ENCODE assay signal across 11 cellular contexts in the genomic region with DNA sequence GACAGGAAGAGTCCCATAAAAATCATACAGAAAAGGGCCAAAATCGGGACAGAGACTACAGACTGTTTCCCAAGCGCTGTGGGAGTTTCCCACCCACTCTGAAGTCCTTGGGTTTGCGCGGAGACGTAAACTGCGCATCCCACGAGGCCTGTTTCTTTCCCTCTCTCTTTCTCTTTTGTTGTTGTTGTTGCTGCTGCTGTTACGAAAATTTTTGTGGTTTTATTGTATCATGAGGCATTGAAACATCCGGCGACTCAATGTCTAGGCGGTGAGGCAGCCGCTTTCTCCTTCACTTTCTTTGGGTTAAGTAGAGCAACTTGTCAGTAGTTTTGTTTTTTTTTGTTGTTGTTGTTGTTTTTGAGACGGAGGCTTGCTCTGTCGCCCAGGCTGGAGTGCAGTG. TPM values are rescaled to one million over a fixed set of nuclear protein-coding genes. Genes with fewer than 3 reads are reported as not detected.
A peak's percentile ranks its signal among the peaks of the same experiment; 100 is the strongest.
DNase-seq lines count a peak whose midpoint lies in the region; ATAC-seq lines count a peak whose summit lies in the region.
"Had no signal": no experiment of that assay in that cellular context is flagged by ENCODE, and none has a peak within 500 bp of the region (broad histone marks: within the 10 kb centered on the region; RNA-seq: fewer than 3 reads in every experiment).

No MANE protein-coding gene starts in this region.

- H3K9me3 Mint-ChIP-seq in activated T-helper 17 cell treated with anti-CD3 and anti-CD28 coated beads, Interleukin-2, amount 50 U/mL, for 72 hours, result no peaks in the 10 kb centered on the region

- DNase-seq in right cardiac atrium, result no peak
- no peak for DNase-seq in Right ventricle myocardium superior
- DNase-seq in mesendoderm, result no peak
- no peak for DNase-seq in KG1 (lab: John Stamatoyannopoulos, UW)
- DNase-seq: NCI-H510A had no signal

- H3K79me1 ChIP-seq in mesendoderm (ENCODE audit: low read length), result peaks cover 20% of the 10 kb centered on the region

- no peak overlapping the region for H2BK5ac ChIP-seq in mesendoderm (ENCODE audit: low read length)

- peaks cover 17% of the 10 kb centered on the region for H3K4me1 ChIP-seq in right cardiac atrium (ENCODE audit: control insufficient read depth, insufficient read depth, low read length)
- peaks cover 8% of the 10 kb centered on the region for H3K4me1 ChIP-seq in mesendoderm (ENCODE audit: control insufficient read depth, low read depth, low read length)

- intact Hi-C loops in right cardiac atrium (cut with DNase I), result no loop called here
- intact Hi-C loops in Right ventricle myocardium superior (cut with DNase I), result no loop called here

- H3K4ac ChIP-seq in mesendoderm (ENCODE audit: low read depth, low read length), result no peak overlapping the region

- H4K8ac ChIP-seq in mesendoderm (ENCODE audit: low read depth, low read length), result no peak overlapping the region

- H3K23ac ChIP-seq in mesendoderm (ENCODE audit: low read length), result no peak overlapping the region

- H3K36me3 Mint-ChIP-seq in activated T-helper 17 cell treated with anti-CD3 and anti-CD28 coated beads, Interleukin-2, amount 50 U/mL, for 72 hours (ENCODE audit: low read depth), result peaks cover 20% of the 10 kb centered on the region

- ATAC-seq in right cardiac atrium, result no peak
- ATAC-seq in Right ventricle myocardium superior (ENCODE audit: poor library complexity), result no peak
- no peak for ATAC-seq in activated T-helper 17 cell treated with anti-CD3 and anti-CD28 coated beads, Interleukin-2, amount 50 U/mL, for 72 hours (replicated peaks)
- ATAC-seq in GM21367 (IDR thresholded peaks at IDR 0.05; ENCODE audit: unreplicated experiment), result no peak
- ATAC-seq in HG03175 (IDR thresholded peaks at IDR 0.05; ENCODE audit: unreplicated experiment), result no peak
- no peak for ATAC-seq in HG03439 (IDR thresholded peaks at IDR 0.05; ENCODE audit: unreplicated experiment)

- peak overlapping the region; percentile 63 for H3K27ac ChIP-seq in right cardiac atrium (ENCODE audit: low read length)
- no peak overlapping the region for H3K27ac ChIP-seq in mesendoderm (ENCODE audit: low read depth, low read length)
- H3K27ac ChIP-seq: prostate gland had no signal

- H3K79me2 ChIP-seq in mesendoderm (ENCODE audit: control insufficient read depth, insufficient read depth, low read length), result peaks cover 29% of the 10 kb centered on the region

- no peak overlapping the region for H3K18ac ChIP-seq in mesendoderm (ENCODE audit: low read length)

- H3K36me3 ChIP-seq in mesendoderm (ENCODE audit: control insufficient read depth, insufficient read depth, low read length), result no peaks in the 10 kb centered on the region
- H3K36me3 ChIP-seq: prostate gland had no signal

- H2BK15ac ChIP-seq in mesendoderm (replicated peaks; ENCODE audit: low read depth), result no peak overlapping the region

- H4K5ac ChIP-seq in mesendoderm (ENCODE audit: low read length), result peak overlapping the region; percentile 59

- peak overlapping the region; percentile 82 for H3K56ac ChIP-seq in mesendoderm (ENCODE audit: low read length)

- H3K4me3 ChIP-seq in right cardiac atrium (ENCODE audit: low read length), result no peak overlapping the region
- H3K4me3 ChIP-seq in mesendoderm (ENCODE audit: low read length), result no peak overlapping the region
- H3K4me3 ChIP-seq: prostate gland had no signal

- H3K9ac ChIP-seq in mesendoderm (ENCODE audit: low read length), result peak overlapping the region; percentile 64

- peak overlapping the region; percentile 97 for H3K4me3 Mint-ChIP-seq in activated T-helper 17 cell treated with anti-CD3 and anti-CD28 coated beads, Interleukin-2, amount 50 U/mL, for 72 hours

- H2AK5ac ChIP-seq in mesendoderm (ENCODE audit: low read length), result no peak overlapping the region

- H3K27me3 Mint-ChIP-seq in activated T-helper 17 cell treated with anti-CD3 and anti-CD28 coated beads, Interleukin-2, amount 50 U/mL, for 72 hours, result peaks cover 8% of the 10 kb centered on the region

- peak overlapping the region; percentile 67 for H3K4me2 ChIP-seq in mesendoderm (ENCODE audit: low read length)

- peak overlapping the region; percentile 92 for H3K27ac Mint-ChIP-seq in activated T-helper 17 cell treated with anti-CD3 and anti-CD28 coated beads, Interleukin-2, amount 50 U/mL, for 72 hours

- H3K4me1 Mint-ChIP-seq in activated T-helper 17 cell treated with anti-CD3 and anti-CD28 coated beads, Interleukin-2, amount 50 U/mL, for 72 hours, result peaks cover 17% of the 10 kb centered on the region

- no peaks in the 10 kb centered on the region for H3K27me3 ChIP-seq in right cardiac atrium (ENCODE audit: control insufficient read depth, insufficient read depth)
- no peaks in the 10 kb centered on the region for H3K27me3 ChIP-seq in mesendoderm (ENCODE audit: insufficient read depth, low read length, poor library complexity)

- H2BK120ac ChIP-seq in mesendoderm (ENCODE audit: low read depth, low read length), result no peak overlapping the region

- 79% methylated on average over 14 of the region's 14 CpGs for WGBS in right cardiac atrium
- no CpG with 5 or more reads among the region's 14 CpGs for WGBS in mesendoderm (ENCODE audit: extremely low coverage, insufficient coverage, low lambda C conversion rate)

- H3K9me3 ChIP-seq in right cardiac atrium (ENCODE audit: control insufficient read depth, low read length), result no peaks in the 10 kb centered on the region
- H3K9me3 ChIP-seq: prostate gland had no signal

RNA-seq across cellular contexts. Expression of gene PPP1R12C, which starts 1.6 kb away (rescaled TPM):
- 100 to 1,000 TPM; 125 to 244 (median 147) TPM for total RNA-seq in right cardiac atrium
- polyA plus RNA-seq in right cardiac atrium, result 221 TPM
- total RNA-seq in Right ventricle myocardium superior, result 126 TPM
- total RNA-seq in activated T-helper 17 cell treated with anti-CD3 and anti-CD28 coated beads, Interleukin-2, amount 50 U/mL, for 72 hours, result 10 to 100 TPM; 74.5 to 94.8 TPM
- 42.5 TPM for polyA plus RNA-seq in mesendoderm (2013, experiment 1 of 2)
- 43.2 TPM for polyA plus RNA-seq in mesendoderm (2013, experiment 2 of 2)

RNA-seq across cellular contexts. Expression of gene TNNT1, which starts 30.0 kb away (rescaled TPM):
- 10 to 100 TPM in 3 of 4 donors, 1 to 10 TPM in 1; 8.0 to 25.3 (median 14.7) TPM for total RNA-seq in right cardiac atrium
- polyA plus RNA-seq in right cardiac atrium, result 34.8 TPM
- 54.1 TPM for total RNA-seq in Right ventricle myocardium superior
- total RNA-seq in activated T-helper 17 cell treated with anti-CD3 and anti-CD28 coated beads, Interleukin-2, amount 50 U/mL, for 72 hours, result not detected
- polyA plus RNA-seq in mesendoderm (2013, experiment 1 of 2), result 35.9 TPM
- 40.3 TPM for polyA plus RNA-seq in mesendoderm (2013, experiment 2 of 2)
- total RNA-seq: T-helper 1 cell treated with Interleukin-12 subunit alpha and Interleukin-12 subunit beta and Interleukin-4 antibody, amounts not matched to agents 30 ng/mL and 1 ng/mL, for 36 hours had no signal

RNA-seq across cellular contexts. Expression of gene TNNI3, which starts 38.5 kb away (rescaled TPM):
- total RNA-seq in right cardiac atrium (1,000 to 10,000 TPM; 1,638 to 3,997 (median 2,736) TPM), Right ventricle myocardium superior (4,564 TPM)
- polyA plus RNA-seq in right cardiac atrium, result 8,501 TPM
- not detected for total RNA-seq in activated T-helper 17 cell treated with anti-CD3 and anti-CD28 coated beads, Interleukin-2, amount 50 U/mL, for 72 hours
- 4.3 TPM for polyA plus RNA-seq in mesendoderm (2013, experiment 1 of 2)
- polyA plus RNA-seq in mesendoderm (2013, experiment 2 of 2), result 4.0 TPM
- total RNA-seq: T-helper 1 cell treated with Interleukin-12 subunit alpha and Interleukin-12 subunit beta and Interleukin-4 antibody, amounts not matched to agents 30 ng/mL and 1 ng/mL, for 36 hours had no signal

RNA-seq across cellular contexts. Expression of gene EPS8L1, which starts 43.4 kb away (rescaled TPM):
- total RNA-seq in right cardiac atrium, result 1 to 10 TPM in 3 of 4 donors, under 1 TPM in 1; 0.78 to 1.7 (median 1.1) TPM
- 2.2 TPM for polyA plus RNA-seq in right cardiac atrium
- 0.83 TPM for total RNA-seq in Right ventricle myocardium superior
- total RNA-seq in activated T-helper 17 cell treated with anti-CD3 and anti-CD28 coated beads, Interleukin-2, amount 50 U/mL, for 72 hours, result 1 to 10 TPM; 1.4 to 2.1 TPM
- 13.8 TPM for polyA plus RNA-seq in mesendoderm (2013, experiment 1 of 2)
- polyA plus RNA-seq in mesendoderm (2013, experiment 2 of 2), result 11.6 TPM

RNA-seq across cellular contexts. Expression of gene DNAAF3, which starts 47.4 kb away (rescaled TPM):
- total RNA-seq in right cardiac atrium (1 to 10 TPM in 3 of 4 donors, under 1 TPM in 1; 0.56 to 1.6 (median 1.3) TPM), Right ventricle myocardium superior (0.59 TPM)
- 2.9 TPM for polyA plus RNA-seq in right cardiac atrium
- total RNA-seq in activated T-helper 17 cell treated with anti-CD3 and anti-CD28 coated beads, Interleukin-2, amount 50 U/mL, for 72 hours, result under 1 TPM in 1 of 2 donors, not detected in 1; 0.35 TPM
- polyA plus RNA-seq in mesendoderm (2013, experiment 1 of 2), result 1.4 TPM
- 1.1 TPM for polyA plus RNA-seq in mesendoderm (2013, experiment 2 of 2)
- total RNA-seq: T-helper 1 cell treated with Interleukin-12 subunit alpha and Interleukin-12 subunit beta and Interleukin-4 antibody, amounts not matched to agents 30 ng/mL and 1 ng/mL, for 36 hours had no signal

Comparison
In these comparisons a context has a peak if more than half of its experiments do, and no peak if none do; other contexts are left out.
1. RNA of gene TNNT1, which starts 30.0 kb away (total RNA-seq): 54.1 TPM in Right ventricle myocardium superior (single experiment) and 8.0 to 25.3 TPM in right cardiac atrium; not detected in activated T-helper 17 cell treated with anti-CD3 and anti-CD28 coated beads, Interleukin-2, amount 50 U/mL, for 72 hours; every median in the first group is over 4 times any median in the second.
2. RNA of gene TNNI3, which starts 38.5 kb away (total RNA-seq): 4,564 TPM in Right ventricle myocardium superior (single experiment) and 1,638 to 3,997 TPM in right cardiac atrium; not detected in activated T-helper 17 cell treated with anti-CD3 and anti-CD28 coated beads, Interleukin-2, amount 50 U/mL, for 72 hours; every median in the first group is over 1,000 times any median in the second.